In the genomic region with DNA sequence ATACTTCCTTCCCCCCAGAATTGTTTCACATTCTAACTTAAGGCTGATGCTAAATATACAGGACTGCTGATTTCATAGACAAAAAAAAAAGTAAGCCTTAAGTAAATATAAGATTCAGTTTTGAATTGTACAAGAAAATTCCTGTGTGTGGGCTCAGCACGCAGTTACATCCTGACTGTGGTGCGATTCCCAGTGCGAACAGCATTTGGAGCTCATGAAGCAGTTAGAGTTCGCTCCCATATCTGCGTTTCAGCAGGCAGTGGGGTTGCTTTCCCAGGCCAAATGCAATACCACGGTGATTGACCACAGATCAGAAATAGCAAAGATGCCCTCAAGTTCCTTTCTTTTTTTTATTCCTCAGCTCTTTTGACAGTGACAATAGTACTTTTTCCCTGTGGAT, we compare ENCODE assay signal across 30 cellular contexts.
DNase-seq lines count a peak whose midpoint lies in the region; ATAC-seq and TF ChIP-seq lines count a peak whose summit lies in the region.
"Had no signal": no experiment of that assay in that cellular context is flagged by ENCODE, and none has a peak within 500 bp of the region (broad histone marks: within the 10 kb centered on the region; RNA-seq: fewer than 3 reads in every experiment).

No MANE protein-coding gene starts in this region.

- H3K9me3 ChIP-seq in body of pancreas = no peaks in the 10 kb centered on the region
- H3K9me3 ChIP-seq: HAP-1, heart right ventricle, tibial nerve had no signal

- no peak for ATAC-seq in body of pancreas
- ATAC-seq: esophagus mucosa; foreskin keratinocyte; heart right ventricle; natural killer cell treated with Interleukin-12 subunit alpha and Interleukin-12 subunit beta and Interleukin-15 and Interleukin-18, amount 100 ng/mL, for 72 hours; Right ventricle myocardium inferior had no signal

- WGBS in body of pancreas, 2 donors = 57 to 80% methylated on average over 6 of the region's 6 CpGs

- no peak overlapping the region for H3K27ac ChIP-seq in body of pancreas
- H3K27ac ChIP-seq: cardiac muscle cell, coronary artery, foreskin keratinocyte, heart right ventricle, HL-60, KMS-11, tibial nerve had no signal

- TF ChIP-seq POLR2A in body of pancreas (IDR thresholded peaks at IDR 0.05) = no peak

- DNase-seq in EH (ENCODE audit: low read depth) (peak; percentile 7), astrocyte of the hippocampus (ENCODE audit: low read depth, low spot score) (peak; percentile 14), fibroblast of the aortic adventitia (ENCODE audit: low read depth) (peak; percentile 20), posterior cingulate gyrus (peak in 7 of 10 donors; percentile 17 to 84 (median 42)), body of pancreas (no peak), NCI-H774 (lab: John Stamatoyannopoulos, UW) (no peak), HuH-7 (ENCODE audit: low spot score) (no peak), NCI-H1436 treated with DMSO at 0.1 percent for 48 hours (lab: John Stamatoyannopoulos, UW) (no peak)
- DNase-seq: activated CD4-positive, alpha-beta memory T cell treated with anti-CD3 and anti-CD28 coated beads for 36 hours; activated CD4-positive, CD25-positive, alpha-beta regulatory T cell treated with anti-CD3 and anti-CD28 coated beads, Interleukin-2, amount 50 U/mL, for 72 hours; activated naive CD4-positive, alpha-beta T cell treated with Interleukin-2 at 50 U/mL for 16 hours; foreskin keratinocyte; heart right ventricle; NCI-H1417; NCI-H2029 treated with DMSO at 0.1 percent for 48 hours; NCI-H2227 treated with DMSO at 0.1 percent for 48 hours; NCI-H526; small intestine; stimulated activated CD4-positive, alpha-beta T cell treated with anti-CD3 and anti-CD28 coated beads, Interleukin-1b, Interleukin-23, amount 100 ng/mL, for 48 hours; T-helper 2 cell had no signal

- H3K4me1 ChIP-seq in body of pancreas = peaks cover 8% of the 10 kb centered on the region
- H3K4me1 ChIP-seq: foreskin keratinocyte, heart right ventricle, tibial nerve had no signal

- H3K27me3 ChIP-seq in body of pancreas = no peaks in the 10 kb centered on the region
- H3K27me3 ChIP-seq: cardiac muscle cell, foreskin keratinocyte, heart right ventricle, tibial nerve had no signal

- intact Hi-C loops in posterior cingulate gyrus (cut with DNase I) (no loop called here), body of pancreas (cut with DNase I) (no loop called here)

- H3K36me3 ChIP-seq in body of pancreas (replicated peaks in 1 of 2; ENCODE audit: insufficient read depth in 1 of 2, low read depth in 2 of 2) = no peaks in the 10 kb centered on the region
- H3K36me3 ChIP-seq: cardiac muscle cell, heart right ventricle, tibial nerve had no signal

- no peak for TF ChIP-seq CTCF in fibroblast of the aortic adventitia (IDR thresholded peaks at IDR 0.05; ENCODE audit: insufficient read depth, low read length)
- TF ChIP-seq CTCF in body of pancreas (IDR thresholded peaks at IDR 0.05) = no peak

- no peak overlapping the region for H3K4me3 ChIP-seq in fibroblast of the aortic adventitia (ENCODE audit: low read depth, low read length)
- H3K4me3 ChIP-seq in body of pancreas = no peak overlapping the region
- H3K4me3 ChIP-seq: cardiac muscle cell, coronary artery, HAP-1, heart right ventricle, lung, tibial nerve had no signal

Comparison
In these comparisons a context has a peak if more than half of its experiments do, and no peak if none do; other contexts are left out.
1. DNase-seq: peak in EH (single experiment), astrocyte of the hippocampus (single experiment), fibroblast of the aortic adventitia (single experiment) and posterior cingulate gyrus (7 of 10); none in body of pancreas (0 of 4), NCI-H774 (single experiment), HuH-7 (single experiment) and NCI-H1436 treated with DMSO at 0.1 percent for 48 hours (single experiment).